ENCODE assay signal across 17 cellular contexts in genomic region chrX:63526863-63527262, GRCh38.
DNase-seq lines count a peak whose midpoint lies in the region; ATAC-seq and TF ChIP-seq lines count a peak whose summit lies in the region.
"Had no signal": no experiment of that assay in that cellular context is flagged by ENCODE, and none has a peak within 500 bp of the region (broad histone marks: within the 10 kb centered on the region; RNA-seq: fewer than 3 reads in every experiment).

No MANE protein-coding gene starts in this region.

- CTCF ChIA-PET in CD8-positive, alpha-beta T cell (lab: Charles Lee) = no interaction called here
- CTCF ChIA-PET in CD8-positive, alpha-beta memory T cell (lab: Charles Lee) = no interaction called here
- CTCF ChIA-PET in WTC11 (lab: Charles Lee) = interaction anchor here (1.2 kb wide), 1 partner anchor 160 kb away, joined by 4 read pairs; no protein-coding TSS in a partner anchor

- H3K36me3 ChIP-seq in CD8-positive, alpha-beta T cell (ENCODE audit: insufficient read depth, low read length) = no peaks in the 10 kb centered on the region
- H3K36me3 ChIP-seq in CD8-positive, alpha-beta memory T cell (ENCODE audit: insufficient read depth, low read length) = no peaks in the 10 kb centered on the region
- H3K36me3 ChIP-seq: HAP-1 had no signal

- H3K9me3 Mint-ChIP-seq in CD8-positive, alpha-beta T cell = peaks cover 11% of the 10 kb centered on the region
- H3K9me3 Mint-ChIP-seq in CD8-positive, alpha-beta memory T cell = peaks cover 7 to 27% (median 16%) of the 10 kb centered on the region in 5 donors
- H3K9me3 Mint-ChIP-seq in WTC11 (peaks cover 10% of the 10 kb centered on the region), immature natural killer cell (peaks cover 0 to 9% (median 6%) of the 10 kb centered on the region in 6 donors)
- H3K9me3 Mint-ChIP-seq: HFFc6 had no signal

- POLR2A ChIA-PET in CD8-positive, alpha-beta T cell (lab: Charles Lee) = no interaction called here
- POLR2A ChIA-PET in CD8-positive, alpha-beta memory T cell (lab: Charles Lee) = no interaction called here
- POLR2A ChIA-PET in WTC11 (lab: Charles Lee) = no interaction called here

- H3K27ac Mint-ChIP-seq in CD8-positive, alpha-beta T cell = peak overlapping the region; percentile 11
- H3K27ac Mint-ChIP-seq in CD8-positive, alpha-beta memory T cell = peak overlapping the region in 7 of 8 donors; percentile 1 to 30 (median 8)
- H3K27ac Mint-ChIP-seq in WTC11 (peak overlapping the region; percentile 22; the same call in 1 of the 2 replicates), immature natural killer cell (peak overlapping the region; percentile 79 to 91 (median 86))
- H3K27ac Mint-ChIP-seq: CD4-positive, alpha-beta memory T cell; HFFc6 had no signal

- H3K4me3 ChIP-seq in CD8-positive, alpha-beta T cell (ENCODE audit: low read depth, low read length) = no peak overlapping the region
- no peak overlapping the region for H3K4me3 ChIP-seq in CD8-positive, alpha-beta memory T cell (ENCODE audit: low read length)
- H3K4me3 ChIP-seq: HAP-1 had no signal

- no peak for ATAC-seq in CD8-positive, alpha-beta T cell
- ATAC-seq in WTC11 (no peak), GM21576 (IDR thresholded peaks at IDR 0.05; ENCODE audit: unreplicated experiment) (no peak)

- intact Hi-C loops in CD8-positive, alpha-beta T cell (cut with DNase I, micrococcal nuclease) = no loop called here

- no peaks in the 10 kb centered on the region for H3K9me3 ChIP-seq in CD8-positive, alpha-beta T cell (ENCODE audit: low read length)
- no peaks in the 10 kb centered on the region for H3K9me3 ChIP-seq in CD8-positive, alpha-beta memory T cell (ENCODE audit: low read length)
- H3K9me3 ChIP-seq: HAP-1 had no signal

- H3K4me1 Mint-ChIP-seq in CD8-positive, alpha-beta T cell (ENCODE audit: low read depth) = peaks cover 8% of the 10 kb centered on the region
- peaks cover 6 to 27% (median 8%) of the 10 kb centered on the region in 3 donors for H3K4me1 Mint-ChIP-seq in CD8-positive, alpha-beta memory T cell
- H3K4me1 Mint-ChIP-seq in WTC11 (peaks cover 9% of the 10 kb centered on the region), immature natural killer cell (peaks cover 57 to 65% of the 10 kb centered on the region in 2 donors)

- DNase-seq in CD8-positive, alpha-beta T cell = no peak
- peak in 1 of 5 donors; percentile 17 for DNase-seq in CD8-positive, alpha-beta memory T cell
- no peak for DNase-seq in WTC11 (ENCODE audit: low spot score)
- peak; percentile 57 to 63 (median 60) for DNase-seq in immature natural killer cell
- no peak for DNase-seq in GM03348 (ENCODE audit: low spot score)
- DNase-seq in HT-29 (ENCODE audit: low spot score) = no peak
- no peak for DNase-seq in NCI-H1092 (lab: John Stamatoyannopoulos, UW)
- DNase-seq: C1 segment of cervical spinal cord; CD4-positive, alpha-beta memory T cell; DMS 273 treated with DMSO at 0.1 percent for 48 hours; DMS79; EL; GDM1; GOT3; HFFc6 had no signal

- no peaks in the 10 kb centered on the region for H3K27me3 Mint-ChIP-seq in CD8-positive, alpha-beta T cell (ENCODE audit: low read depth)
- no peaks in the 10 kb centered on the region for H3K27me3 Mint-ChIP-seq in CD8-positive, alpha-beta memory T cell
- H3K27me3 Mint-ChIP-seq in WTC11 (ENCODE audit: low read depth) = no peaks in the 10 kb centered on the region
- H3K27me3 Mint-ChIP-seq in immature natural killer cell (ENCODE audit: low read depth in 3 of 3) = peaks cover 0 to 5% (median 0%) of the 10 kb centered on the region in 3 donors
- H3K27me3 Mint-ChIP-seq: CD4-positive, alpha-beta memory T cell had no signal

- no peaks in the 10 kb centered on the region for H3K4me1 ChIP-seq in CD8-positive, alpha-beta T cell (ENCODE audit: insufficient read depth, low read length)
- H3K4me1 ChIP-seq in CD8-positive, alpha-beta memory T cell (ENCODE audit: insufficient read depth, low read length) = no peaks in the 10 kb centered on the region

- H3K4me3 Mint-ChIP-seq in CD8-positive, alpha-beta T cell = no peak overlapping the region
- peak overlapping the region in 3 of 7 donors; percentile 14 to 44 (median 32) for H3K4me3 Mint-ChIP-seq in CD8-positive, alpha-beta memory T cell
- H3K4me3 Mint-ChIP-seq in WTC11 = no peak overlapping the region
- peak overlapping the region; percentile 63 to 81 (median 64) for H3K4me3 Mint-ChIP-seq in immature natural killer cell
- H3K4me3 Mint-ChIP-seq: HFFc6 had no signal

- no peaks in the 10 kb centered on the region for H3K27me3 ChIP-seq in CD8-positive, alpha-beta T cell (ENCODE audit: insufficient read depth, low read length)
- H3K27me3 ChIP-seq in CD8-positive, alpha-beta memory T cell (ENCODE audit: insufficient read depth, low read length, poor library complexity, severe bottlenecking) = no peaks in the 10 kb centered on the region

- peaks cover 22% of the 10 kb centered on the region for H3K36me3 Mint-ChIP-seq in CD8-positive, alpha-beta T cell
- H3K36me3 Mint-ChIP-seq in CD8-positive, alpha-beta memory T cell = peaks cover 2 to 21% (median 10%) of the 10 kb centered on the region in 3 donors
- H3K36me3 Mint-ChIP-seq in WTC11 = no peaks in the 10 kb centered on the region; the same call in 1 of the 2 replicates
- peaks cover 0 to 15% (median 0%) of the 10 kb centered on the region in 3 donors for H3K36me3 Mint-ChIP-seq in immature natural killer cell

- no peak overlapping the region for H3K27ac ChIP-seq in CD8-positive, alpha-beta T cell (ENCODE audit: low read depth, low read length)
- H3K27ac ChIP-seq in CD8-positive, alpha-beta memory T cell (ENCODE audit: low read depth, low read length) = no peak overlapping the region

- no peak for TF ChIP-seq CTCF in CD8-positive, alpha-beta T cell (IDR thresholded peaks at IDR 0.05)
- TF ChIP-seq CTCF in WTC11 (IDR thresholded peaks at IDR 0.05) = no peak

TF ChIP-seq in WTC11, 78 proteins besides CTCF, POLR2A, EP300 and RAD21 (continues in another document):
- no peak for TF ChIP-seq ZNF263 (CRISPR knock-in tag; IDR thresholded peaks at IDR 0.05; ENCODE audit: low read depth)
- TF ChIP-seq JUN (CRISPR knock-in tag; IDR thresholded peaks at IDR 0.05) = no peak
- no peak for TF ChIP-seq ETV6 (CRISPR knock-in tag; IDR thresholded peaks at IDR 0.05)
- no peak for TF ChIP-seq SMAD3 (CRISPR knock-in tag; IDR thresholded peaks at IDR 0.05; ENCODE audit: borderline replicate concordance)
- no peak for TF ChIP-seq TEAD1 (CRISPR knock-in tag; IDR thresholded peaks at IDR 0.05)
- TF ChIP-seq ATF2 (CRISPR knock-in tag; IDR thresholded peaks at IDR 0.05; ENCODE audit: borderline replicate concordance, low read depth) = no peak
- no peak for TF ChIP-seq USF1 (CRISPR knock-in tag; IDR thresholded peaks at IDR 0.05)
- TF ChIP-seq ERG (CRISPR knock-in tag; IDR thresholded peaks at IDR 0.05) = no peak
- no peak for TF ChIP-seq IRF1 (CRISPR knock-in tag; IDR thresholded peaks at IDR 0.05)
- no peak for TF ChIP-seq ZNF232 (CRISPR knock-in tag; IDR thresholded peaks at IDR 0.05)
- no peak for TF ChIP-seq ATF1 (CRISPR knock-in tag; IDR thresholded peaks at IDR 0.05)
- no peak for TF ChIP-seq CREB1 (CRISPR knock-in tag; IDR thresholded peaks at IDR 0.05)
- no peak for TF ChIP-seq ZBTB43 (CRISPR knock-in tag; IDR thresholded peaks at IDR 0.05)

Comparison
In these comparisons a context has a peak if more than half of its experiments do, and no peak if none do; other contexts are left out.
1. DNase-seq: peak in immature natural killer cell (3 of 3); none in CD8-positive, alpha-beta T cell (0 of 7), WTC11 (single experiment), GM03348 (single experiment), HT-29 (single experiment) and NCI-H1092 (single experiment).
2. H3K27ac Mint-ChIP-seq: peak in every context shown above with its lines; median percentile 86 in immature natural killer cell; 22 in WTC11; 11 in CD8-positive, alpha-beta T cell; 8 in CD8-positive, alpha-beta memory T cell.
3. H3K4me3 Mint-ChIP-seq: peak in immature natural killer cell (5 of 5); none in CD8-positive, alpha-beta T cell (single experiment) and WTC11 (single experiment).